Comparison of ENCODE assay signal across 9 cellular contexts in the genomic region with DNA sequence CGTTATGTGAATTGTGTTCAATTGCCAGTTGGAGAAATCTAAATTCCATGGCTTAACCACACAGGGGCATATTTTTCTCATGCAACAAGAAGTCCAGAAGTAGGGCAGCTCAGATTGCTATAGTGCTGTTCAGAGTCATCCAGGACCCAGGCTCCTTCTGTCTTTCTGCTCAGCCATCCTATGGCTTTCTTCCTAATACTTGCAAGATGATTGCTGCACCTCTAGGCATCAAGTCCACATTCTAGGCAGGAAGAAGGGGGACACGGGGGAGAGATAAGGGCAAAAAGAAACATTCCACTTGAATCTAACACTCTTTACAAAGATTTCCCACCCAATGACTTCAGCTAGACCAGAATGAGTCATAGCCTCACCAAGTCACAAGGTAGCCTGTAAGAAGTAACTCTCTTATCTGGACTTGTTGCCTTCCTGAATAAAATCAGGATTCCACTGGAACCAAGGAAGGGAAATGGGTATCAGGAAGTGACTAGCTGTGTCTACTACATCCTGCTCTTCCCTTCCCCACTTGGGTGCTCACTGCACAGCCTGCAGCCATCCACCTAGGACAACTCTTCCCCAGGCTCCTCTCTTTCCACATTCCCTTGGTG. TPM values are rescaled to one million over a fixed set of nuclear protein-coding genes. Genes with fewer than 3 reads are reported as not detected.
DNase-seq lines count a peak whose midpoint lies in the region; ATAC-seq and TF ChIP-seq lines count a peak whose summit lies in the region.
"Had no signal": no experiment of that assay in that cellular context is flagged by ENCODE, and none has a peak within 500 bp of the region (broad histone marks: within the 10 kb centered on the region; RNA-seq: fewer than 3 reads in every experiment).

No MANE protein-coding gene starts in this region.

- no peak overlapping the region for H3K27ac ChIP-seq in right atrium auricular region

- no peaks in the 10 kb centered on the region for H3K27me3 Mint-ChIP-seq in T-helper 17 cell

- H3K27ac Mint-ChIP-seq in T-helper 17 cell = peak overlapping the region; percentile 95

- peak overlapping the region; percentile 83 for H3K4me3 Mint-ChIP-seq in T-helper 17 cell

- DNase-seq in Right ventricle myocardium inferior (ENCODE audit: missing footprints) (no peak), right atrium auricular region (ENCODE audit: low spot score) (no peak), T-helper 17 cell (no peak), foreskin fibroblast (peak; percentile 49 to 62), GM10248 (ENCODE audit: extremely low spot score) (no peak), SKM-1 treated with dmso at 0.1 percent for 144 hours (lab: John Stamatoyannopoulos, UW; ENCODE audit: unreplicated experiment) (no peak)
- no peak for DNase-seq in stimulated activated CD4-positive, alpha-beta T cell treated with anti-CD3 and anti-CD28 coated beads, Interleukin-1b, Interleukin-23, amount 100 ng/mL, for 48 hours
- DNase-seq: occipital lobe had no signal

- H3K9me3 ChIP-seq in right atrium auricular region (no peaks in the 10 kb centered on the region), T-helper 17 cell (ENCODE audit: control insufficient read depth, low read length, poor library complexity, severe bottlenecking) (no peaks in the 10 kb centered on the region)

- no peaks in the 10 kb centered on the region for H3K36me3 ChIP-seq in right atrium auricular region

- H3K27me3 ChIP-seq in right atrium auricular region = no peaks in the 10 kb centered on the region

- TF ChIP-seq CTCF in right atrium auricular region (IDR thresholded peaks at IDR 0.05) (no peak), foreskin fibroblast (IDR thresholded peaks at IDR 0.05; ENCODE audit: low read depth, low read length) (no peak), GM10248 (IDR thresholded peaks at IDR 0.05; ENCODE audit: control extremely low read depth, extremely low read depth, low read depth, missing control alignments) (no peak)

- peaks cover 67% of the 10 kb centered on the region for H3K4me1 Mint-ChIP-seq in T-helper 17 cell

- ATAC-seq in Right ventricle myocardium inferior (peak; percentile 13), T-helper 17 cell (no peak), HG02970 (IDR thresholded peaks at IDR 0.05; ENCODE audit: low FRiP score, unreplicated experiment) (no peak)

- intact Hi-C loops in Right ventricle myocardium inferior (cut with DNase I) = no loop called here

- H3K36me3 Mint-ChIP-seq in T-helper 17 cell (ENCODE audit: low read depth) = peaks cover 22% of the 10 kb centered on the region

- H3K4me3 ChIP-seq in right atrium auricular region (no peak overlapping the region), foreskin fibroblast (ENCODE audit: low read depth in 1 of 2, low read length in 2 of 2) (no peak overlapping the region)

- H3K4me1 ChIP-seq in right atrium auricular region = peaks cover 0 to 10% of the 10 kb centered on the region in 2 donors

- CTCF ChIA-PET in GM10248 (lab: Yijun Ruan, JAX) = interaction anchor here (10.7 kb wide), 1 partner anchor 14 kb away, joined by 116 read pairs; no protein-coding TSS in a partner anchor

- POLR2A ChIA-PET in GM10248 (lab: Yijun Ruan, JAX) = interaction anchor here (0.6 kb wide), 1 partner anchor 62 kb away, joined by 6 read pairs; no protein-coding TSS in a partner anchor

RNA-seq across cellular contexts. Expression of a gene that starts 5.3 kb away (rescaled TPM):
- total RNA-seq in Right ventricle myocardium inferior (6.4 TPM), right atrium auricular region (1 to 10 TPM; 5.5 to 5.9 TPM), T-helper 17 cell (10 to 100 TPM; 42.7 to 65.6 TPM)

RNA-seq across cellular contexts. Expression of a gene that starts 54.3 kb away (rescaled TPM):
- total RNA-seq in Right ventricle myocardium inferior = 49.6 TPM
- total RNA-seq in right atrium auricular region = 10 to 100 TPM; 50.2 to 60.0 TPM
- total RNA-seq in T-helper 17 cell = 10 to 100 TPM; 72.4 to 80.7 TPM

Comparison
In these comparisons a context has a peak if more than half of its experiments do, and no peak if none do; other contexts are left out.
1. DNase-seq: peak in foreskin fibroblast (2 of 2); none in Right ventricle myocardium inferior (single experiment), right atrium auricular region (single experiment), T-helper 17 cell (0 of 3), GM10248 (single experiment), SKM-1 treated with dmso at 0.1 percent for 144 hours (single experiment) and stimulated activated CD4-positive, alpha-beta T cell treated with anti-CD3 and anti-CD28 coated beads, Interleukin-1b, Interleukin-23, amount 100 ng/mL, for 48 hours (single experiment).